Comparison of ENCODE assay signal across 8 cellular contexts in the genomic region with DNA sequence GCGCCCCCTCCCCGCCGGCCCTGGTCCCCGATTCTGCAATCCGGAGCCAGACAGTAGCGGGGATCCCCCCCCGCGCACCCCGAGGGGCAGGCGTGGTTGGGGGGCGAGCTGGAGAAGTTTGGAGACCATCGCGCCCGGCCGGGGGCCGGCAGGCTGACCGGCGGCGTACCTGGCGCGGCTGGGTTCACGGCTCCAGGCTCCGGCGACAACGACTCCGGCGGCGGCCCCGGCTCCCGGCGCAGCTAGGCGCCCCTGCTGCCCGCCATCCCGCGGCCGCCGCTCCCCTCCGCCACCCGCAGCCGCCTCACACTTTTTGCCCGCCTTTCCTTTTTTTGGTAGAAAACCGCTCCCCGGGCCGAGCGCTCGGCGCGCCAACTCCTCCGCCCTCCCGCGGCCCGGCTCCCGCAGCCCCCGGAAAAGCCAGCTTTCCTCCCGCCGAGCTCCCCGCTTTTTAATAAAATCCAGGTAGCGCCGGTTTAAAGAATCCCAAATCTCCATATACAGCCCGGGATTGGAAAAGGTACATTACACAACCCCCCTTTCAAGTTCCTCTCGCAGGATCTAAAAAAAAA. TPM values are rescaled to one million over a fixed set of nuclear protein-coding genes. Genes with fewer than 3 reads are reported as not detected.
A peak's percentile ranks its signal among the peaks of the same experiment; 100 is the strongest.
DNase-seq lines count a peak whose midpoint lies in the region; ATAC-seq and TF ChIP-seq lines count a peak whose summit lies in the region.

A gene with protein sequence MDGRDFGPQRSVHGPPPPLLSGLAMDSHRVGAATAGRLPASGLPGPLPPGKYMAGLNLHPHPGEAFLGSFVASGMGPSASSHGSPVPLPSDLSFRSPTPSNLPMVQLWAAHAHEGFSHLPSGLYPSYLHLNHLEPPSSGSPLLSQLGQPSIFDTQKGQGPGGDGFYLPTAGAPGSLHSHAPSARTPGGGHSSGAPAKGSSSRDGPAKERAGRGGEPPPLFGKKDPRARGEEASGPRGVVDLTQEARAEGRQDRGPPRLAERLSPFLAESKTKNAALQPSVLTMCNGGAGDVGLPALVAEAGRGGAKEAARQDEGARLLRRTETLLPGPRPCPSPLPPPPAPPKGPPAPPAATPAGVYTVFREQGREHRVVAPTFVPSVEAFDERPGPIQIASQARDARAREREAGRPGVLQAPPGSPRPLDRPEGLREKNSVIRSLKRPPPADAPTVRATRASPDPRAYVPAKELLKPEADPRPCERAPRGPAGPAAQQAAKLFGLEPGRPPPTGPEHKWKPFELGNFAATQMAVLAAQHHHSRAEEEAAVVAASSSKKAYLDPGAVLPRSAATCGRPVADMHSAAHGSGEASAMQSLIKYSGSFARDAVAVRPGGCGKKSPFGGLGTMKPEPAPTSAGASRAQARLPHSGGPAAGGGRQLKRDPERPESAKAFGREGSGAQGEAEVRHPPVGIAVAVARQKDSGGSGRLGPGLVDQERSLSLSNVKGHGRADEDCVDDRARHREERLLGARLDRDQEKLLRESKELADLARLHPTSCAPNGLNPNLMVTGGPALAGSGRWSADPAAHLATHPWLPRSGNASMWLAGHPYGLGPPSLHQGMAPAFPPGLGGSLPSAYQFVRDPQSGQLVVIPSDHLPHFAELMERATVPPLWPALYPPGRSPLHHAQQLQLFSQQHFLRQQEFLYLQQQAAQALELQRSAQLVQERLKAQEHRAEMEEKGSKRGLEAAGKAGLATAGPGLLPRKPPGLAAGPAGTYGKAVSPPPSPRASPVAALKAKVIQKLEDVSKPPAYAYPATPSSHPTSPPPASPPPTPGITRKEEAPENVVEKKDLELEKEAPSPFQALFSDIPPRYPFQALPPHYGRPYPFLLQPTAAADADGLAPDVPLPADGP (N-terminal part only) (minus strand): TSS at position 563 of the 572 bp plus-strand sequence. CDS start 2,588 bp downstream, outside the sequence.

- H3K4me1 ChIP-seq in colonic mucosa: peaks cover 1% of the 10 kb centered on the region
- no peaks in the 10 kb centered on the region for H3K4me1 ChIP-seq in lung (ENCODE audit: control insufficient read depth in 2 of 2, insufficient read depth in 2 of 2, low read length in 2 of 2)

- in situ Hi-C loops in GM18951 (cut with MboI; ENCODE audit: low sequenced_read_pairs, unreplicated experiment): no loop called here

- TF ChIP-seq POLR2A in GM18951 (IDR thresholded peaks at IDR 0.05; ENCODE audit: extremely low read depth, insufficient read depth, insufficient read length): peak; percentile 22

- 0% methylated on average over 46 to 61 of the region's 61 CpGs for WGBS in lung, 2 donors

- H3K9me3 ChIP-seq in colonic mucosa: no peaks in the 10 kb centered on the region
- no peaks in the 10 kb centered on the region for H3K9me3 ChIP-seq in lung (ENCODE audit: control insufficient read depth in 2 of 2, insufficient read depth in 1 of 2, low read length in 1 of 2)

- H3K4me3 ChIP-seq in colonic mucosa (peak within 1 kb of the TSS; percentile 91), lung (peak within 1 kb of the TSS; percentile 79)

- DNase-seq in RPMI7951 (ENCODE audit: low read depth) (no peak), colonic mucosa (peak; percentile 33), lung (ENCODE audit: low spot score) (peak; percentile 62), NCI-H2196 treated with DMSO at 0.1 percent for 48 hours (lab: John Stamatoyannopoulos, UW; ENCODE audit: unreplicated experiment) (no peak), OCI-M1 (lab: John Stamatoyannopoulos, UW) (no peak)

- no peak for ATAC-seq in lung (ENCODE audit: insufficient read depth, low FRiP score)
- ATAC-seq in GM21576 (IDR thresholded peaks at IDR 0.05; ENCODE audit: unreplicated experiment): no peak

- TF ChIP-seq CTCF in colonic mucosa (IDR thresholded peaks at IDR 0.05): no peak
- TF ChIP-seq CTCF in lung (IDR thresholded peaks at IDR 0.05; ENCODE audit: control extremely low read depth, extremely low read depth): no peak

- intact Hi-C loops in colonic mucosa (cut with DNase I): no loop called here

- H3K36me3 ChIP-seq in colonic mucosa (no peaks in the 10 kb centered on the region), lung (ENCODE audit: control insufficient read depth in 2 of 2, insufficient read depth in 2 of 2, low read length in 2 of 2) (no peaks in the 10 kb centered on the region)

- H3K27ac ChIP-seq in colonic mucosa: peak within 1 kb of the TSS; percentile 96
- peak within 1 kb of the TSS; percentile 99 to 100 for H3K27ac ChIP-seq in lung (ENCODE audit: low read depth in 1 of 2, low read length in 1 of 2)
- peak within 1 kb of the TSS; percentile 98 for H3K27ac ChIP-seq in temporal lobe (ENCODE audit: low read depth, low read length)

- peak within 1 kb of the TSS; percentile 95 to 100 for H3K9ac ChIP-seq in colonic mucosa (ENCODE audit: low read depth in 2 of 2, low read length in 2 of 2)

- H3K27me3 ChIP-seq in colonic mucosa (no peaks in the 10 kb centered on the region), lung (ENCODE audit: control insufficient read depth, insufficient read depth) (no peaks in the 10 kb centered on the region)

RNA-seq across cellular contexts. Expression of the gene that starts here (rescaled TPM):
- 18.9 and 22.7 TPM in 2 replicates for total RNA-seq in RPMI7951 (2014; rRNA removed; shearing (Covaris generic))
- total RNA-seq in colonic mucosa (10 to 100 TPM; 84.0 to 90.9 TPM), lung (100 to 1,000 TPM; 115 to 117 TPM), temporal lobe (97.6 TPM)
- polyA plus RNA-seq in lung: 10 to 100 TPM; 33.4 to 53.4 TPM

Comparison
In these comparisons a context has a peak if more than half of its experiments do, and no peak if none do; other contexts are left out.
1. DNase-seq: peak in colonic mucosa (single experiment) and lung (single experiment); none in RPMI7951 (single experiment), NCI-H2196 treated with DMSO at 0.1 percent for 48 hours (single experiment) and OCI-M1 (single experiment).
2. Peak in every context shown above with its lines, with median percentiles within 50 percentile points of each other: H3K27ac ChIP-seq.